8 cellular contexts compared by ENCODE assay signal in the genomic region with DNA sequence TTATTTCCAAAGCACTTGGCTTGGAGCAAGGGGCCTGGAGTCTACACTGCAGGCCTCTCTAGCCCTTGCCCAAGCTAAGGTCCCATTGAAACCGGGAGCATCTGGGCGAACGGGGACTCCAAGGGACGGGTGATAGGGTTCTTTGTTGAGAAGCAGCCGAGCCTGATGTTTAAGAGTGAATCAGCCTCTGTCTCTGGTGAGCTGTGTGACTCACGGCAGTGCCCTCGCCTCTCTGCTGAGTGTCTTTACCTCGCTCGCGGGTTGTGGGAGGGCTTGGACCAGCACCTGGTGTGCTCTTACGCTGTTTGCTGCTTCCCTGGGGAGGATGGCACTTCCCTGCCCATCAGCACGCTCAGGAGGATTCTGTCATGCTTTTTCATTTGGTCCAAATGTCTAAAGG. TPM values are rescaled to one million over a fixed set of nuclear protein-coding genes. Genes with fewer than 3 reads are reported as not detected.
DNase-seq lines count a peak whose midpoint lies in the region; ATAC-seq and TF ChIP-seq lines count a peak whose summit lies in the region.

No MANE protein-coding gene starts in this region.

- H3K4me3 ChIP-seq in heart left ventricle (peak overlapping the region in 11 of 12 donors; percentile 85 to 100 (median 93)), fibroblast of lung (replicated peaks in 1 of 4; ENCODE audit: control extremely low read depth in 1 of 4, insufficient read depth in 1 of 4, low read depth in 3 of 4, low read length in 4 of 4) (peak overlapping the region; percentile 62 to 92 (median 80)), skin epidermis (peak overlapping the region; percentile 59 to 100 (median 96)), lower leg skin (ENCODE audit: low read depth, poor library complexity, severe bottlenecking) (no peak overlapping the region)

- DNase-seq in heart left ventricle (no peak), Right ventricle myocardium superior (no peak), fibroblast of lung (ENCODE audit: low read depth in 2 of 2) (peak; percentile 28 to 76), lower leg skin (ENCODE audit: low spot score in 2 of 2) (no peak)
- DNase-seq in activated CD4-positive, alpha-beta T cell treated with anti-CD3 and anti-CD28 coated beads, Interleukin-2, amount 10 ng/mL, durations not matched to agents 24 days and 14 days, result no peak

- intact Hi-C loops in heart left ventricle (cut with DNase I), result no loop called here
- intact Hi-C loops in Right ventricle myocardium superior (cut with DNase I), result no loop called here
- intact Hi-C loops in activated CD4-positive, alpha-beta T cell treated with anti-CD3 and anti-CD28 coated beads, Interleukin-2, amount 10 ng/mL, durations not matched to agents 24 days and 14 days (cut with micrococcal nuclease), result no loop called here
- intact Hi-C loops in lower leg skin (cut with DNase I; ENCODE audit: low total_unique reads), result no loop called here

- H3K4me1 ChIP-seq in heart left ventricle (peaks cover 5 to 40% (median 26%) of the 10 kb centered on the region in 12 donors), fibroblast of lung (ENCODE audit: control insufficient read depth, extremely low read depth, insufficient read depth, low read length) (peaks cover 12% of the 10 kb centered on the region)

- no peak overlapping the region for H2AFZ ChIP-seq in fibroblast of lung (ENCODE audit: low read length)

- H3K4me2 ChIP-seq in fibroblast of lung (ENCODE audit: extremely low read depth, insufficient read depth, low read length), result peak overlapping the region; percentile 100

- peak overlapping the region; percentile 97 for H3K9ac ChIP-seq in fibroblast of lung (ENCODE audit: insufficient read depth, low read length)

- no peaks in the 10 kb centered on the region for H3K9me3 ChIP-seq in heart left ventricle
- H3K9me3 ChIP-seq in fibroblast of lung (ENCODE audit: control insufficient read depth, insufficient read depth, low read depth, low read length), result no peaks in the 10 kb centered on the region

- H3K9me3 Mint-ChIP-seq in activated CD4-positive, alpha-beta T cell treated with anti-CD3 and anti-CD28 coated beads, Interleukin-2, amount 10 ng/mL, durations not matched to agents 24 days and 14 days, result no peaks in the 10 kb centered on the region

- H3K27ac ChIP-seq in heart left ventricle (peak overlapping the region in 3 of 12 donors; percentile 82 to 91 (median 90)), fibroblast of lung (ENCODE audit: insufficient read depth, low read length) (peak overlapping the region; percentile 96), skin epidermis (peak overlapping the region in 19 of 21 experiments; percentile 88 to 99 (median 95))

- no peaks in the 10 kb centered on the region for H3K27me3 ChIP-seq in heart left ventricle
- no peaks in the 10 kb centered on the region for H3K27me3 ChIP-seq in fibroblast of lung (ENCODE audit: control insufficient read depth, insufficient read depth, low read length)

- TF ChIP-seq CTCF in heart left ventricle (IDR thresholded peaks at IDR 0.05) (no peak), fibroblast of lung (conservative IDR thresholded peaks at IDR 0.05 in 1 of 2, IDR thresholded peaks at IDR 0.05 in 1 of 2; ENCODE audit: low read depth in 1 of 2, low read length in 2 of 2) (no peak), lower leg skin (IDR thresholded peaks at IDR 0.05) (no peak)

- H3K36me3 ChIP-seq in heart left ventricle (peaks cover 0 to 67% (median 45%) of the 10 kb centered on the region in 9 donors), fibroblast of lung (ENCODE audit: control insufficient read depth, insufficient read depth, low read length) (peaks cover 42% of the 10 kb centered on the region)

- H3K79me2 ChIP-seq in fibroblast of lung (ENCODE audit: control insufficient read depth, insufficient read depth, low read length), result peaks cover 81% of the 10 kb centered on the region

- peak overlapping the region; percentile 79 for H3K27ac Mint-ChIP-seq in activated CD4-positive, alpha-beta T cell treated with anti-CD3 and anti-CD28 coated beads, Interleukin-2, amount 10 ng/mL, durations not matched to agents 24 days and 14 days

- H3K36me3 Mint-ChIP-seq in activated CD4-positive, alpha-beta T cell treated with anti-CD3 and anti-CD28 coated beads, Interleukin-2, amount 10 ng/mL, durations not matched to agents 24 days and 14 days (ENCODE audit: low read depth), result peaks cover 55% of the 10 kb centered on the region

- no peak for TF ChIP-seq POLR2A in heart left ventricle (IDR thresholded peaks at IDR 0.05)
- TF ChIP-seq POLR2A in lower leg skin (IDR thresholded peaks at IDR 0.05), result no peak

- peaks cover 2% of the 10 kb centered on the region for H3K27me3 Mint-ChIP-seq in activated CD4-positive, alpha-beta T cell treated with anti-CD3 and anti-CD28 coated beads, Interleukin-2, amount 10 ng/mL, durations not matched to agents 24 days and 14 days

- peaks cover 2% of the 10 kb centered on the region for H4K20me1 ChIP-seq in fibroblast of lung (ENCODE audit: control insufficient read depth, extremely low read depth, insufficient read depth, low read length)

- H3K4me1 Mint-ChIP-seq in activated CD4-positive, alpha-beta T cell treated with anti-CD3 and anti-CD28 coated beads, Interleukin-2, amount 10 ng/mL, durations not matched to agents 24 days and 14 days, result peaks cover 22% of the 10 kb centered on the region

- ATAC-seq in heart left ventricle, result no peak
- ATAC-seq in Right ventricle myocardium superior (ENCODE audit: poor library complexity), result no peak
- no peak for ATAC-seq in GM19395 (IDR thresholded peaks at IDR 0.05; ENCODE audit: unreplicated experiment)
- no peak for ATAC-seq in GM21447 (IDR thresholded peaks at IDR 0.05; ENCODE audit: unreplicated experiment)

- H3K4me3 Mint-ChIP-seq in activated CD4-positive, alpha-beta T cell treated with anti-CD3 and anti-CD28 coated beads, Interleukin-2, amount 10 ng/mL, durations not matched to agents 24 days and 14 days, result peak overlapping the region; percentile 97

- 75 to 83% (median 82%) methylated on average over 11 to 12 of the region's 12 CpGs for WGBS in heart left ventricle, 4 donors
- WGBS in lower leg skin, 2 donors, result 53 to 58% methylated on average over 12 of the region's 12 CpGs

RNA-seq across cellular contexts. Expression of a gene that starts 1.3 kb away (rescaled TPM):
- total RNA-seq in heart left ventricle (10 to 100 TPM; 37.4 to 90.8 (median 40.3) TPM), Right ventricle myocardium superior (34.5 TPM), fibroblast of lung (55.2 and 65.7 TPM in 2 replicates), lower leg skin (100 to 1,000 TPM in 1 of 4 donors, 10 to 100 TPM in 3; 87.0 to 160 (median 92.1) TPM)
- polyA plus RNA-seq in heart left ventricle (10 to 100 TPM; 53.8 to 81.4 TPM), fibroblast of lung (43.1 and 81.1 TPM in 2 replicates)
- total RNA-seq in activated CD4-positive, alpha-beta T cell treated with anti-CD3 and anti-CD28 coated beads, Interleukin-2, amount 10 ng/mL, durations not matched to agents 24 days and 14 days, result 136 and 137 TPM in 2 replicates
- 59.4 and 88.8 TPM in 2 replicates for polyA plus RNA-seq in fibroblast of lung (2012)
- polyA minus RNA-seq in fibroblast of lung (ENCODE audit: low replicate concordance), result 219 and 227 TPM in 2 replicates

RNA-seq across cellular contexts. Expression of a gene that starts 1.5 kb away (rescaled TPM):
- 10 to 100 TPM; 10.2 to 22.3 (median 13.3) TPM for total RNA-seq in heart left ventricle
- 10 to 100 TPM; 22.4 to 23.6 TPM for polyA plus RNA-seq in heart left ventricle
- total RNA-seq in Right ventricle myocardium superior, result 11.9 TPM
- total RNA-seq in activated CD4-positive, alpha-beta T cell treated with anti-CD3 and anti-CD28 coated beads, Interleukin-2, amount 10 ng/mL, durations not matched to agents 24 days and 14 days, result 34.9 and 37.6 TPM in 2 replicates
- 22.3 and 28.1 TPM in 2 replicates for total RNA-seq in fibroblast of lung
- polyA plus RNA-seq in fibroblast of lung, result 35.8 and 55.8 TPM in 2 replicates
- 30.3 and 50.6 TPM in 2 replicates for polyA plus RNA-seq in fibroblast of lung (2012)
- 13.9 and 40.1 TPM in 2 replicates for polyA minus RNA-seq in fibroblast of lung (ENCODE audit: low replicate concordance)
- 10 to 100 TPM; 29.2 to 45.1 (median 36.2) TPM for total RNA-seq in lower leg skin

RNA-seq across cellular contexts. Expression of a gene that starts 18.1 kb away (rescaled TPM):
- total RNA-seq in heart left ventricle (100 to 1,000 TPM in 8 of 9 donors, 10 to 100 TPM in 1; 98.8 to 182 (median 133) TPM), Right ventricle myocardium superior (173 TPM), fibroblast of lung (6.4 and 11.2 TPM in 2 replicates), lower leg skin (10 to 100 TPM; 39.5 to 64.0 (median 43.1) TPM)
- polyA plus RNA-seq in heart left ventricle (100 to 1,000 TPM; 343 to 525 TPM), fibroblast of lung (46.8 and 75.2 TPM in 2 replicates)
- total RNA-seq in activated CD4-positive, alpha-beta T cell treated with anti-CD3 and anti-CD28 coated beads, Interleukin-2, amount 10 ng/mL, durations not matched to agents 24 days and 14 days, result 232 and 233 TPM in 2 replicates
- polyA plus RNA-seq in fibroblast of lung (2012), result 62.5 and 113 TPM in 2 replicates
- polyA minus RNA-seq in fibroblast of lung (ENCODE audit: low replicate concordance), result 36.7 and 66.7 TPM in 2 replicates

RNA-seq across cellular contexts. Expression of a gene that starts 18.6 kb away (rescaled TPM):
- 10 to 100 TPM in 1 of 9 donors, 1 to 10 TPM in 8; 3.5 to 10.1 (median 6.3) TPM for total RNA-seq in heart left ventricle
- polyA plus RNA-seq in heart left ventricle, result 10 to 100 TPM in 1 of 2 donors, 1 to 10 TPM in 1; 8.2 to 20.0 TPM
- total RNA-seq in Right ventricle myocardium superior, result 4.8 TPM
- 54.7 and 60.2 TPM in 2 replicates for total RNA-seq in activated CD4-positive, alpha-beta T cell treated with anti-CD3 and anti-CD28 coated beads, Interleukin-2, amount 10 ng/mL, durations not matched to agents 24 days and 14 days
- total RNA-seq in fibroblast of lung, result 6.2 and 6.9 TPM in 2 replicates
- polyA plus RNA-seq in fibroblast of lung, result 9.8 and 13.3 TPM in 2 replicates
- 16.9 and 28.1 TPM in 2 replicates for polyA plus RNA-seq in fibroblast of lung (2012)
- 2.6 and 9.2 TPM in 2 replicates for polyA minus RNA-seq in fibroblast of lung (ENCODE audit: low replicate concordance)
- total RNA-seq in lower leg skin, result 10 to 100 TPM; 19.7 to 35.2 (median 28.3) TPM

RNA-seq across cellular contexts. Expression of a gene that starts 18.7 kb away (rescaled TPM):
- total RNA-seq in heart left ventricle, result 10 to 100 TPM; 16.9 to 28.8 (median 21.7) TPM
- polyA plus RNA-seq in heart left ventricle, result 10 to 100 TPM; 27.0 to 42.9 TPM
- 16.1 TPM for total RNA-seq in Right ventricle myocardium superior
- total RNA-seq in activated CD4-positive, alpha-beta T cell treated with anti-CD3 and anti-CD28 coated beads, Interleukin-2, amount 10 ng/mL, durations not matched to agents 24 days and 14 days, result 52.8 and 57.8 TPM in 2 replicates
- total RNA-seq in fibroblast of lung, result 34.2 and 45.6 TPM in 2 replicates
- polyA plus RNA-seq in fibroblast of lung, result 8.8 and 11.6 TPM in 2 replicates
- 19.7 and 28.2 TPM in 2 replicates for polyA plus RNA-seq in fibroblast of lung (2012)
- polyA minus RNA-seq in fibroblast of lung (ENCODE audit: low replicate concordance), result 1.7 and 6.2 TPM in 2 replicates
- 10 to 100 TPM; 33.5 to 68.3 (median 48.2) TPM for total RNA-seq in lower leg skin

Comparison
In these comparisons a context has a peak if more than half of its experiments do, and no peak if none do; other contexts are left out.
1. DNase-seq: peak in fibroblast of lung (2 of 2); none in heart left ventricle (0 of 5), Right ventricle myocardium superior (single experiment), activated CD4-positive, alpha-beta T cell treated with anti-CD3 and anti-CD28 coated beads, Interleukin-2, amount 10 ng/mL, durations not matched to agents 24 days and 14 days (single experiment) and lower leg skin (0 of 2).